In genomic region chr10:48511855-48512191, GRCh38 we compare ENCODE assay signal across 14 cellular contexts.
DNase-seq lines count a peak whose midpoint lies in the region; TF ChIP-seq lines count a peak whose summit lies in the region.
"Had no signal": no experiment of that assay in that cellular context is flagged by ENCODE, and none has a peak within 500 bp of the region (broad histone marks: within the 10 kb centered on the region; RNA-seq: fewer than 3 reads in every experiment).

No MANE protein-coding gene starts in this region.

- intact Hi-C loops in CD14-positive monocyte (cut with micrococcal nuclease) = loop anchor here in 1 of 2 donors (10.0 kb wide), 1 partner anchor 147 kb away; no protein-coding TSS in a partner anchor

- peak overlapping the region in 1 of 2 donors; percentile 70 for H3K4me3 Mint-ChIP-seq in CD14-positive monocyte
- H3K4me3 Mint-ChIP-seq: activated CD4-positive, alpha-beta T cell treated with anti-CD3 and anti-CD28 coated beads, Interleukin-2, amount 10 ng/mL, durations not matched to agents 24 days and 14 days; activated T-helper 17 cell treated with anti-CD3 and anti-CD28 coated beads, Interleukin-2, amount 50 U/mL, for 72 hours had no signal

- peak; percentile 78 for DNase-seq in CD14-positive monocyte (ENCODE audit: low spot score)
- DNase-seq in HK-2 (ENCODE audit: unreplicated experiment) = peak; percentile 51
- peak; percentile 45 for DNase-seq in UCSD-AML1 (lab: John Stamatoyannopoulos, UW; ENCODE audit: unreplicated experiment)
- peak; percentile 53 for DNase-seq in medulla oblongata (ENCODE audit: extremely low spot score)
- DNase-seq in pons (ENCODE audit: low spot score) = no peak
- DNase-seq in NCI-H1436 (lab: John Stamatoyannopoulos, UW) = no peak
- no peak for DNase-seq in 8988T
- DNase-seq in GM20000 (ENCODE audit: low spot score) = no peak
- DNase-seq: activated CD4-positive, alpha-beta T cell treated with anti-CD3 and anti-CD28 coated beads, Interleukin-2, amount 10 ng/mL, durations not matched to agents 24 days and 14 days; dermis blood vessel endothelial cell; NCI-H748 treated with DMSO at 0.1 percent for 48 hours; stimulated activated CD4-positive, alpha-beta T cell treated with anti-CD3 and anti-CD28 coated beads, Interleukin-4, amount 100 ng/mL, for 24 hours; stimulated activated naive CD4-positive, alpha-beta T cell had no signal

- peaks cover 0 to 8% of the 10 kb centered on the region in 2 donors for H3K36me3 Mint-ChIP-seq in CD14-positive monocyte

- TF ChIP-seq CTCF in CD14-positive monocyte (IDR thresholded peaks at IDR 0.05) (no peak), GM20000 (IDR thresholded peaks at IDR 0.05; ENCODE audit: extremely low read depth, missing control alignments) (no peak)

- peaks cover 0 to 11% (median 3%) of the 10 kb centered on the region in 3 donors for H3K27me3 Mint-ChIP-seq in CD14-positive monocyte (ENCODE audit: low read depth in 3 of 3)

- H3K27ac Mint-ChIP-seq in CD14-positive monocyte = peak overlapping the region in 6 of 7 donors; percentile 55 to 87 (median 84)
- H3K27ac Mint-ChIP-seq: activated CD4-positive, alpha-beta T cell treated with anti-CD3 and anti-CD28 coated beads, Interleukin-2, amount 10 ng/mL, durations not matched to agents 24 days and 14 days; activated T-helper 17 cell treated with anti-CD3 and anti-CD28 coated beads, Interleukin-2, amount 50 U/mL, for 72 hours had no signal

- peaks cover 11 to 28% (median 19%) of the 10 kb centered on the region in 7 donors for H3K9me3 Mint-ChIP-seq in CD14-positive monocyte
- H3K9me3 Mint-ChIP-seq: activated CD4-positive, alpha-beta T cell treated with anti-CD3 and anti-CD28 coated beads, Interleukin-2, amount 10 ng/mL, durations not matched to agents 24 days and 14 days had no signal

- H3K4me1 Mint-ChIP-seq in CD14-positive monocyte = peaks cover 24% of the 10 kb centered on the region
- H3K4me1 Mint-ChIP-seq: activated CD4-positive, alpha-beta T cell treated with anti-CD3 and anti-CD28 coated beads, Interleukin-2, amount 10 ng/mL, durations not matched to agents 24 days and 14 days; activated T-helper 17 cell treated with anti-CD3 and anti-CD28 coated beads, Interleukin-2, amount 50 U/mL, for 72 hours had no signal

Comparison
In these comparisons a context has a peak if more than half of its experiments do, and no peak if none do; other contexts are left out.
1. DNase-seq: peak in CD14-positive monocyte (single experiment), HK-2 (single experiment), UCSD-AML1 (single experiment) and medulla oblongata (single experiment); none in pons (single experiment), NCI-H1436 (single experiment), 8988T (single experiment) and GM20000 (single experiment).